22 cellular contexts compared by ENCODE assay signal in genomic region chr11:64249038-64249437, GRCh38. TPM values are rescaled to one million over a fixed set of nuclear protein-coding genes. Genes with fewer than 3 reads are reported as not detected.
DNase-seq lines count a peak whose midpoint lies in the region; ATAC-seq, FAIRE-seq and TF ChIP-seq lines count a peak whose summit lies in the region.
"Had no signal": no experiment of that assay in that cellular context is flagged by ENCODE, and none has a peak within 500 bp of the region (broad histone marks: within the 10 kb centered on the region; RNA-seq: fewer than 3 reads in every experiment).

No MANE protein-coding gene starts in this region.

- H3K4me1 Mint-ChIP-seq in CD4-positive, alpha-beta T cell (ENCODE audit: low read depth): peaks cover 37% of the 10 kb centered on the region
- H3K4me1 Mint-ChIP-seq in naive B cell: peaks cover 31 to 53% (median 40%) of the 10 kb centered on the region in 3 donors

- H3K9me1 ChIP-seq in K562 (ENCODE audit: control insufficient read depth, insufficient read depth, low read length): no peaks in the 10 kb centered on the region

- intact Hi-C loops in CD4-positive, alpha-beta T cell (cut with DNase I, micrococcal nuclease): no loop called here
- intact Hi-C loops in K562 (cut with micrococcal nuclease): loop anchor here (10.0 kb wide), 1 partner anchor 56 kb away; the partner anchor contains the start of genes CATSPERZ and ESRRA

- H3K9me3 ChIP-seq in CD4-positive, alpha-beta T cell (ENCODE audit: control insufficient read depth, low read length): no peaks in the 10 kb centered on the region
- no peaks in the 10 kb centered on the region for H3K9me3 ChIP-seq in HUES64 (ENCODE audit: insufficient read depth, low read depth, low read length)
- no peaks in the 10 kb centered on the region for H3K9me3 ChIP-seq in K562 (replicated peaks; ENCODE audit: control insufficient read depth, insufficient read depth, low read depth, low read length)
- H3K9me3 ChIP-seq: suprapubic skin had no signal

- H3K4me2 ChIP-seq in K562 (ENCODE audit: insufficient read depth, low read length): no peak overlapping the region
- H3K4me2 ChIP-seq: hepatocyte had no signal

- H3K9ac ChIP-seq in HUES64 (ENCODE audit: low read depth, low read length) (peak overlapping the region; percentile 51; the same call in 1 of the 2 replicates), K562 (ENCODE audit: insufficient read depth in 1 of 2, low read depth in 2 of 2, low read length in 2 of 2) (peak overlapping the region in 1 of 2 experiments; percentile 95; a peak in 2 of 4 replicates)

- H3K79me2 ChIP-seq in K562 (ENCODE audit: control insufficient read depth, insufficient read depth, low read length): peaks cover 48% of the 10 kb centered on the region

- in situ Hi-C loops in K562 (cut with MboI): no loop called here

- TF ChIP-seq CTCF in CD4-positive, alpha-beta T cell (IDR thresholded peaks at IDR 0.05): no peak
- TF ChIP-seq CTCF in K562 (IDR thresholded peaks at IDR 0.05 in 2 of 3, conservative IDR thresholded peaks at IDR 0.05 in 1 of 3; ENCODE audit: insufficient read depth in 2 of 3, low read depth in 1 of 3, low read length in 3 of 3): no peak

- peaks cover 4% of the 10 kb centered on the region for H3K36me3 Mint-ChIP-seq in CD4-positive, alpha-beta T cell (ENCODE audit: low read depth)
- no peaks in the 10 kb centered on the region for H3K36me3 Mint-ChIP-seq in naive B cell
- H3K36me3 Mint-ChIP-seq: stimulated activated memory B cell treated with anti-CD40 and anti-IgM and Interleukin-4, amounts not matched to agents 10 μg/mL and 1 μg/mL and 100 μg/mL, for 72 hours had no signal

- no peak for ATAC-seq in CD4-positive, alpha-beta T cell (ENCODE audit: poor library complexity)
- no peak for ATAC-seq in K562
- no peak for ATAC-seq in naive B cell (ENCODE audit: low read depth in 2 of 2)
- ATAC-seq in GM18868 (IDR thresholded peaks at IDR 0.05; ENCODE audit: unreplicated experiment): no peak
- no peak for ATAC-seq in GM19467 (IDR thresholded peaks at IDR 0.05; ENCODE audit: unreplicated experiment)
- ATAC-seq: activated CD4-positive, alpha-beta T cell treated with anti-CD3 and anti-CD28 coated beads for 36 hours; esophagus mucosa; Right ventricle myocardium inferior; stimulated activated memory B cell treated with anti-CD40 and anti-IgM and Interleukin-4, amounts not matched to agents 10 μg/mL and 1 μg/mL and 100 μg/mL, for 72 hours had no signal

- TF ChIP-seq RAD21 in K562 (CRISPR knock-in tag; conservative IDR thresholded peaks at IDR 0.05 in 1 of 2, IDR thresholded peaks at IDR 0.05 in 1 of 2): no peak

- 80% methylated on average over 4 of the region's 4 CpGs for WGBS in HUES64
- 83% methylated on average over 4 of the region's 4 CpGs for WGBS in K562 (ENCODE audit: insufficient coverage, low coverage, missing lambda C conversion rate)

- no peak for TF ChIP-seq EP300 in K562 (IDR thresholded peaks at IDR 0.05; ENCODE audit: low read length)

- 0 out of 2 replicates have a peak overlapping the region, but pooled peaks have one; percentile 10 for H3K4me3 ChIP-seq in HUES64 (ENCODE audit: low read length)
- no peak overlapping the region for H3K4me3 ChIP-seq in K562
- H3K4me3 ChIP-seq: hepatocyte, suprapubic skin had no signal

- no peaks in the 10 kb centered on the region for H3K27me3 ChIP-seq in CD4-positive, alpha-beta T cell (ENCODE audit: control insufficient read depth, insufficient read depth, low read length)
- no peaks in the 10 kb centered on the region for H3K27me3 ChIP-seq in HUES64 (ENCODE audit: insufficient read depth, low read length)
- H3K27me3 ChIP-seq in K562 (ENCODE audit: control insufficient read depth in 2 of 2, insufficient read depth in 2 of 2, low read length in 2 of 2): no peaks in the 10 kb centered on the region
- H3K27me3 ChIP-seq: brain microvascular endothelial cell, hepatocyte, suprapubic skin had no signal

- POLR2A ChIA-PET in CD4-positive, alpha-beta T cell (lab: Charles Lee): interaction anchor here (1.4 to 4.5 kb wide), 3 partner anchors 8 to 55 kb away, joined by 4 to 35 read pairs (median 9); partner anchors contain the start of genes FERMT3 and FKBP2
- POLR2A ChIA-PET in K562 (lab: Yijun Ruan, JAX): interaction anchor here (0.5 to 7.8 kb wide), 6 partner anchors 10 to 613 kb away, joined by 3 to 58 read pairs (median 4); no protein-coding TSS in a partner anchor

- H3K4me1 ChIP-seq in HUES64 (ENCODE audit: insufficient read depth, low read length) (peaks cover 34% of the 10 kb centered on the region), K562 (replicated peaks in 1 of 2; ENCODE audit: control insufficient read depth in 2 of 2, insufficient read depth in 2 of 2, low read length in 2 of 2) (peaks cover 31 to 89% of the 10 kb centered on the region in 2 experiments)

- CTCF ChIA-PET in CD4-positive, alpha-beta T cell (lab: Charles Lee): interaction anchor here (1.5 to 4.7 kb wide), 3 partner anchors 23 to 52 kb away, joined by 3 to 56 read pairs (median 6); partner anchors contain the start of genes CATSPERZ, FERMT3, NUDT22 and TRPT1
- CTCF ChIA-PET in K562 (lab: Yijun Ruan, JAX; ENCODE audit: low intra/inter-chr PET ratio): no interaction called here

- no peak for FAIRE-seq in K562 (lab: Jason Lieb, UNC)
- FAIRE-seq: H54, kidney, small intestine had no signal

- no peak overlapping the region for H3K27ac ChIP-seq in CD4-positive, alpha-beta T cell (ENCODE audit: low read depth, low read length)
- H3K27ac ChIP-seq in HUES64 (ENCODE audit: low read depth, low read length) (peak overlapping the region; percentile 96), K562 (ENCODE audit: extremely low read depth, low read depth, low read length) (0 out of 3 replicates have a peak overlapping the region, but pooled peaks have one; percentile 38)
- H3K27ac ChIP-seq: brain microvascular endothelial cell, hepatocyte, suprapubic skin had no signal

- H3K27me3 Mint-ChIP-seq in CD4-positive, alpha-beta T cell: no peaks in the 10 kb centered on the region
- no peaks in the 10 kb centered on the region for H3K27me3 Mint-ChIP-seq in naive B cell
- H3K27me3 Mint-ChIP-seq: activated CD4-positive, alpha-beta T cell treated with anti-CD3 and anti-CD28 coated beads for 36 hours; stimulated activated memory B cell treated with anti-CD40 and anti-IgM and Interleukin-4, amounts not matched to agents 10 μg/mL and 1 μg/mL and 100 μg/mL, for 72 hours had no signal

- H4K20me1 ChIP-seq in K562 (replicated peaks; ENCODE audit: control insufficient read depth, insufficient read depth, low read length): peaks cover 7% of the 10 kb centered on the region

- peak overlapping the region; percentile 36 for H3K27ac Mint-ChIP-seq in CD4-positive, alpha-beta T cell
- peak overlapping the region in 1 of 6 donors; percentile 83 for H3K27ac Mint-ChIP-seq in naive B cell
- H3K27ac Mint-ChIP-seq: activated CD4-positive, alpha-beta T cell treated with anti-CD3 and anti-CD28 coated beads for 36 hours; stimulated activated memory B cell treated with anti-CD40 and anti-IgM and Interleukin-4, amounts not matched to agents 10 μg/mL and 1 μg/mL and 100 μg/mL, for 72 hours had no signal

- H3K9me3 Mint-ChIP-seq in CD4-positive, alpha-beta T cell: no peaks in the 10 kb centered on the region
- no peaks in the 10 kb centered on the region for H3K9me3 Mint-ChIP-seq in naive B cell
- H3K9me3 Mint-ChIP-seq: stimulated activated memory B cell treated with anti-CD40 and anti-IgM and Interleukin-4, amounts not matched to agents 10 μg/mL and 1 μg/mL and 100 μg/mL, for 72 hours had no signal

- H3K36me3 ChIP-seq in HUES64 (ENCODE audit: insufficient read depth, low read length) (peaks cover 8% of the 10 kb centered on the region), K562 (ENCODE audit: control insufficient read depth, insufficient read depth, low read length) (peaks cover 32% of the 10 kb centered on the region; the same call in 1 of the 3 replicates)

- no TSS peak for BruUV-seq in K562 (replicated peaks; lab: Mats Ljungman, UMichigan)

- no peak for DNase-seq in CD4-positive, alpha-beta T cell
- no peak for DNase-seq in K562 (ENCODE audit: extremely low read depth in 1 of 4, low spot score in 3 of 4)
- DNase-seq in naive B cell: no peak
- no peak for DNase-seq in NCI-H446 (lab: John Stamatoyannopoulos, UW)
- no peak for DNase-seq in GM03348 (ENCODE audit: low spot score)
- DNase-seq: activated CD4-positive, alpha-beta T cell treated with anti-CD3 and anti-CD28 coated beads for 36 hours; brain microvascular endothelial cell; effector CD8-positive, alpha-beta T cell; foreskin melanocyte; kidney; NCI-H748 treated with DMSO at 0.1 percent for 48 hours; stimulated activated CD4-positive, alpha-beta T cell treated with anti-CD3 and anti-CD28 coated beads, Interleukin-2, amount 100 ng/mL, for 24 hours had no signal

- no peak for TF ChIP-seq POLR2A in K562 (conservative IDR thresholded peaks at IDR 0.05)

- H3K4me3 Mint-ChIP-seq in CD4-positive, alpha-beta T cell: peak overlapping the region; percentile 62
- H3K4me3 Mint-ChIP-seq in naive B cell: peak overlapping the region in 5 of 8 donors; percentile 19 to 93 (median 62)
- H3K4me3 Mint-ChIP-seq: activated CD4-positive, alpha-beta T cell treated with anti-CD3 and anti-CD28 coated beads for 36 hours; stimulated activated memory B cell treated with anti-CD40 and anti-IgM and Interleukin-4, amounts not matched to agents 10 μg/mL and 1 μg/mL and 100 μg/mL, for 72 hours had no signal

- no peak overlapping the region for H2AFZ ChIP-seq in K562 (ENCODE audit: low read depth, low read length)
- H2AFZ ChIP-seq: hepatocyte had no signal

RNA-seq across cellular contexts. Expression of gene PLCB3, which starts 2.3 kb away (rescaled TPM):
- total RNA-seq in CD4-positive, alpha-beta T cell: 1 to 10 TPM; 2.5 to 2.7 TPM
- polyA plus RNA-seq in HUES64 (2013, experiment 1 of 2): 44.7 TPM
- polyA plus RNA-seq in HUES64 (2013, experiment 2 of 2): 41.8 TPM
- 41.0 and 132 TPM in 2 replicates for total RNA-seq in K562 (2011; cell fraction: chromatin; rRNA removed; ENCODE audit: low replicate concordance)
- total RNA-seq in K562 (2011; cell fraction: nucleolus; rRNA removed): 77.6 and 79.7 TPM in 2 replicates
- total RNA-seq in K562 (2011; cell fraction: nucleoplasm; rRNA removed): 28.1 and 43.7 TPM in 2 replicates
- total RNA-seq in K562 (2014; rRNA removed) (33.6 and 42.5 TPM in 2 replicates), K562 (2014; rRNA removed; fragmentation: Illumina TruSeq; extraction: Trizol) (7.0 and 8.4 TPM in 2 replicates), K562 (2015; rRNA removed; fragmentation: Illumina TruSeq; extraction: Trizol) (14.6 and 14.9 TPM in 2 replicates), K562 (2021) (37.1 and 44.8 TPM in 2 replicates)
- polyA plus RNA-seq in K562 (2011; rRNA removed) (11.5 and 18.0 TPM in 2 replicates), K562 (2014; fragmentation: Illumina TruSeq; extraction: Trizol) (16.0 and 23.9 TPM in 2 replicates), K562 (2014; fragmentation: Nextera tagmentation; extraction: Ambion mirVana) (under 1 TPM; 0.31 to 0.37 TPM), K562 (2014; rRNA removed) (24.7 and 27.6 TPM in 2 replicates), naive B cell (ENCODE audit: low read depth in 6 of 6) (under 1 TPM in 5 of 6 donors, not detected in 1; 0.12 to 0.55 (median 0.21) TPM)
- 10.3 and 18.2 TPM in 2 replicates for polyA plus RNA-seq in K562 (2011; cell fraction: cytosol; rRNA removed)
- 77.2 and 104 TPM in 2 replicates for polyA plus RNA-seq in K562 (2011; cell fraction: nucleus; rRNA removed)
- polyA plus RNA-seq in K562 (2012): 23.9 and 26.4 TPM in 2 replicates
- polyA minus RNA-seq in K562 (2011; rRNA and poly(A)+ RNA removed): 9.7 and 13.1 TPM in 2 replicates
- polyA minus RNA-seq in K562 (2011; cell fraction: cytosol; rRNA and poly(A)+ RNA removed): 19.2 and 19.7 TPM in 2 replicates
- 20.1 and 25.0 TPM in 2 replicates for polyA minus RNA-seq in K562 (2011; cell fraction: nucleus; rRNA and poly(A)+ RNA removed)

RNA-seq across cellular contexts. Expression of gene PPP1R14B, which starts 2.3 kb away (rescaled TPM):
- 10 to 100 TPM; 17.1 to 21.0 TPM for total RNA-seq in CD4-positive, alpha-beta T cell
- polyA plus RNA-seq in HUES64 (2013, experiment 1 of 2): 353 TPM
- 328 TPM for polyA plus RNA-seq in HUES64 (2013, experiment 2 of 2)
- total RNA-seq in K562 (2011; cell fraction: chromatin; rRNA removed; ENCODE audit: low replicate concordance): 22.4 and 60.4 TPM in 2 replicates
- total RNA-seq in K562 (2011; cell fraction: nucleolus; rRNA removed): 71.5 and 97.6 TPM in 2 replicates
- total RNA-seq in K562 (2011; cell fraction: nucleoplasm; rRNA removed): 71.8 and 129 TPM in 2 replicates
- 566 and 592 TPM in 2 replicates for total RNA-seq in K562 (2014; rRNA removed)
- 114 and 162 TPM in 2 replicates for total RNA-seq in K562 (2014; rRNA removed; fragmentation: Illumina TruSeq; extraction: Trizol)
- total RNA-seq in K562 (2015; rRNA removed; fragmentation: Illumina TruSeq; extraction: Trizol): 300 and 321 TPM in 2 replicates
- 391 and 402 TPM in 2 replicates for total RNA-seq in K562 (2021)
- polyA plus RNA-seq in K562 (2011; rRNA removed): 182 and 196 TPM in 2 replicates
- polyA plus RNA-seq in K562 (2011; cell fraction: cytosol; rRNA removed): 198 and 362 TPM in 2 replicates
- 169 and 217 TPM in 2 replicates for polyA plus RNA-seq in K562 (2011; cell fraction: nucleus; rRNA removed)
- 195 and 318 TPM in 2 replicates for polyA plus RNA-seq in K562 (2012)
- polyA plus RNA-seq in K562 (2014; fragmentation: Illumina TruSeq; extraction: Trizol): 212 and 254 TPM in 2 replicates
- 10 to 100 TPM in 1 of 2 experiments, 1 to 10 TPM in 1; 7.7 to 17.5 TPM for polyA plus RNA-seq in K562 (2014; fragmentation: Nextera tagmentation; extraction: Ambion mirVana)
- polyA plus RNA-seq in K562 (2014; rRNA removed): 312 and 380 TPM in 2 replicates
- polyA minus RNA-seq in K562 (2011; rRNA and poly(A)+ RNA removed): 33.2 and 49.9 TPM in 2 replicates
- 84.7 and 86.5 TPM in 2 replicates for polyA minus RNA-seq in K562 (2011; cell fraction: cytosol; rRNA and poly(A)+ RNA removed)
- polyA minus RNA-seq in K562 (2011; cell fraction: nucleus; rRNA and poly(A)+ RNA removed): 27.9 and 34.1 TPM in 2 replicates
- polyA plus RNA-seq in naive B cell (ENCODE audit: low read depth in 6 of 6): 10 to 100 TPM; 21.2 to 49.9 (median 40.3) TPM

RNA-seq across cellular contexts. Expression of gene FKBP2, which starts 8.1 kb away (rescaled TPM):
- total RNA-seq in CD4-positive, alpha-beta T cell: 10 to 100 TPM; 11.2 to 14.6 TPM
- 59.7 TPM for polyA plus RNA-seq in HUES64 (2013, experiment 1 of 2)
- 70.2 TPM for polyA plus RNA-seq in HUES64 (2013, experiment 2 of 2)
- total RNA-seq in K562 (2011; cell fraction: chromatin; rRNA removed; ENCODE audit: low replicate concordance): 24.7 and 45.5 TPM in 2 replicates
- 58.4 and 66.4 TPM in 2 replicates for total RNA-seq in K562 (2011; cell fraction: nucleolus; rRNA removed)
- 56.3 and 59.5 TPM in 2 replicates for total RNA-seq in K562 (2011; cell fraction: nucleoplasm; rRNA removed)
- total RNA-seq in K562 (2014; rRNA removed) (151 TPM in 2 replicates), K562 (2014; rRNA removed; fragmentation: Illumina TruSeq; extraction: Trizol) (28.0 and 49.2 TPM in 2 replicates), K562 (2015; rRNA removed; fragmentation: Illumina TruSeq; extraction: Trizol) (73.1 and 79.0 TPM in 2 replicates), K562 (2021) (44.5 and 58.1 TPM in 2 replicates)
- polyA plus RNA-seq in K562 (2011; rRNA removed) (30.8 and 36.6 TPM in 2 replicates), K562 (2014; fragmentation: Illumina TruSeq; extraction: Trizol) (71.7 and 83.5 TPM in 2 replicates), K562 (2014; fragmentation: Nextera tagmentation; extraction: Ambion mirVana) (10 to 100 TPM in 1 of 2 experiments, 1 to 10 TPM in 1; 3.5 to 27.1 TPM), K562 (2014; rRNA removed) (92.2 and 110 TPM in 2 replicates), naive B cell (ENCODE audit: low read depth in 6 of 6) (10 to 100 TPM; 65.3 to 94.8 (median 79.8) TPM)
- polyA plus RNA-seq in K562 (2011; cell fraction: cytosol; rRNA removed): 60.1 and 75.2 TPM in 2 replicates
- 52.4 and 56.6 TPM in 2 replicates for polyA plus RNA-seq in K562 (2011; cell fraction: nucleus; rRNA removed)
- polyA plus RNA-seq in K562 (2012): 115 and 123 TPM in 2 replicates
- polyA minus RNA-seq in K562 (2011; rRNA and poly(A)+ RNA removed): 10.6 and 16.1 TPM in 2 replicates
- polyA minus RNA-seq in K562 (2011; cell fraction: cytosol; rRNA and poly(A)+ RNA removed): 33.8 and 40.5 TPM in 2 replicates
- 7.8 and 14.2 TPM in 2 replicates for polyA minus RNA-seq in K562 (2011; cell fraction: nucleus; rRNA and poly(A)+ RNA removed)

RNA-seq across cellular contexts. Expression of gene VEGFB, which starts 14.7 kb away (rescaled TPM):
- 10 to 100 TPM; 39.7 to 48.7 TPM for total RNA-seq in CD4-positive, alpha-beta T cell
- 27.9 TPM for polyA plus RNA-seq in HUES64 (2013, experiment 1 of 2)
- polyA plus RNA-seq in HUES64 (2013, experiment 2 of 2): 35.6 TPM
- 16.1 and 40.0 TPM in 2 replicates for total RNA-seq in K562 (2011; cell fraction: chromatin; rRNA removed; ENCODE audit: low replicate concordance)
- total RNA-seq in K562 (2011; cell fraction: nucleolus; rRNA removed): 23.4 and 32.0 TPM in 2 replicates
- 31.9 and 33.0 TPM in 2 replicates for total RNA-seq in K562 (2011; cell fraction: nucleoplasm; rRNA removed)
- total RNA-seq in K562 (2014; rRNA removed): 28.2 and 44.3 TPM in 2 replicates
- 21.0 and 22.6 TPM in 2 replicates for total RNA-seq in K562 (2014; rRNA removed; fragmentation: Illumina TruSeq; extraction: Trizol)
- total RNA-seq in K562 (2015; rRNA removed; fragmentation: Illumina TruSeq; extraction: Trizol): 25.7 and 28.0 TPM in 2 replicates
- 83.4 and 88.3 TPM in 2 replicates for total RNA-seq in K562 (2021)
- 11.0 and 13.5 TPM in 2 replicates for polyA plus RNA-seq in K562 (2011; rRNA removed)
- 12.1 and 16.0 TPM in 2 replicates for polyA plus RNA-seq in K562 (2011; cell fraction: cytosol; rRNA removed)
- polyA plus RNA-seq in K562 (2011; cell fraction: nucleus; rRNA removed): 25.1 and 26.2 TPM in 2 replicates
- 97.3 and 181 TPM in 2 replicates for polyA plus RNA-seq in K562 (2012)
- polyA plus RNA-seq in K562 (2014; fragmentation: Illumina TruSeq; extraction: Trizol): 35.2 and 41.4 TPM in 2 replicates
- polyA plus RNA-seq in K562 (2014; fragmentation: Nextera tagmentation; extraction: Ambion mirVana): 10 to 100 TPM; 12.0 to 12.1 TPM
- polyA plus RNA-seq in K562 (2014; rRNA removed): 31.8 and 35.8 TPM in 2 replicates
- polyA minus RNA-seq in K562 (2011; rRNA and poly(A)+ RNA removed): 4.2 and 6.2 TPM in 2 replicates
- polyA minus RNA-seq in K562 (2011; cell fraction: cytosol; rRNA and poly(A)+ RNA removed): 21.2 and 26.0 TPM in 2 replicates
- 3.2 and 4.9 TPM in 2 replicates for polyA minus RNA-seq in K562 (2011; cell fraction: nucleus; rRNA and poly(A)+ RNA removed)
- 10 to 100 TPM; 10.9 to 33.7 (median 28.1) TPM for polyA plus RNA-seq in naive B cell (ENCODE audit: low read depth in 6 of 6)

RNA-seq across cellular contexts. Expression of gene DNAJC4, which starts 18.7 kb away (rescaled TPM):
- total RNA-seq in CD4-positive, alpha-beta T cell: 10 to 100 TPM; 35.9 to 37.9 TPM
- 14.8 TPM for polyA plus RNA-seq in HUES64 (2013, experiment 1 of 2)
- polyA plus RNA-seq in HUES64 (2013, experiment 2 of 2): 23.0 TPM
- total RNA-seq in K562 (2011; cell fraction: chromatin; rRNA removed; ENCODE audit: low replicate concordance): 39.7 and 112 TPM in 2 replicates
- 78.0 and 98.9 TPM in 2 replicates for total RNA-seq in K562 (2011; cell fraction: nucleolus; rRNA removed)
- 64.2 and 65.8 TPM in 2 replicates for total RNA-seq in K562 (2011; cell fraction: nucleoplasm; rRNA removed)
- total RNA-seq in K562 (2014; rRNA removed) (16.4 and 20.2 TPM in 2 replicates), K562 (2014; rRNA removed; fragmentation: Illumina TruSeq; extraction: Trizol) (6.6 and 11.2 TPM in 2 replicates), K562 (2015; rRNA removed; fragmentation: Illumina TruSeq; extraction: Trizol) (19.3 and 19.9 TPM in 2 replicates), K562 (2021) (27.6 and 31.8 TPM in 2 replicates)
- polyA plus RNA-seq in K562 (2011; rRNA removed) (23.9 and 45.1 TPM in 2 replicates), K562 (2014; fragmentation: Illumina TruSeq; extraction: Trizol) (28.0 and 37.5 TPM in 2 replicates), K562 (2014; fragmentation: Nextera tagmentation; extraction: Ambion mirVana) (1 to 10 TPM; 4.0 to 4.6 TPM), K562 (2014; rRNA removed) (32.6 and 42.9 TPM in 2 replicates), naive B cell (ENCODE audit: low read depth in 6 of 6) (10 to 100 TPM; 41.9 to 66.6 (median 50.5) TPM)
- 30.8 and 65.5 TPM in 2 replicates for polyA plus RNA-seq in K562 (2011; cell fraction: cytosol; rRNA removed)
- polyA plus RNA-seq in K562 (2011; cell fraction: nucleus; rRNA removed): 110 and 164 TPM in 2 replicates
- 34.0 and 79.2 TPM in 2 replicates for polyA plus RNA-seq in K562 (2012)
- 7.1 and 9.0 TPM in 2 replicates for polyA minus RNA-seq in K562 (2011; rRNA and poly(A)+ RNA removed)
- polyA minus RNA-seq in K562 (2011; cell fraction: cytosol; rRNA and poly(A)+ RNA removed): 12.6 and 23.5 TPM in 2 replicates
- 15.8 and 16.0 TPM in 2 replicates for polyA minus RNA-seq in K562 (2011; cell fraction: nucleus; rRNA and poly(A)+ RNA removed)
